19 cellular contexts compared by ENCODE assay signal in the genomic region with DNA sequence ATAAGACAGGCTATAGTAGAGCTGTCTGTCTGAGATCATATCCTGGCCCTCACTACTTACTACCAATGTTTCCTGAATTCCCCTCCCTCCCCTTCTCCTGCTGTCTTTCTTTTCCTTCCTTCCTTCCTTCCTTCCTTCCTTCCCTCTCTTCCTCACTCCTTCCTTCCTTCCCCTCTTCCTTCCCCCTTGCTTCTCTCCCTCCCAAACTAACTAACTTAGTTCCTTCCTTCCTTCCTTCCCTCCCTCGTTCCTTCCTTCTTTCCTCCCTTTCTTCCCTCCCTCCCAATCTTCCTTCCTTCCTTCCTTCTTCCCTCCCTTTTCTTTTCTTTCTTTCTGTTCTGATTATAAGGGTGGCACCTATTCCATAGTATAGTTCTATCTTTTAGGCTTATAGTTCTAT.
A peak's percentile ranks its signal among the peaks of the same experiment; 100 is the strongest.
DNase-seq lines count a peak whose midpoint lies in the region; TF ChIP-seq lines count a peak whose summit lies in the region.
"Had no signal": no experiment of that assay in that cellular context is flagged by ENCODE, and none has a peak within 500 bp of the region (broad histone marks: within the 10 kb centered on the region; RNA-seq: fewer than 3 reads in every experiment).

No MANE protein-coding gene starts in this region.

- no peaks in the 10 kb centered on the region for H4K20me1 ChIP-seq in smooth muscle cell (ENCODE audit: low read depth)
- H4K20me1 ChIP-seq: BLaER1 had no signal

- no peak overlapping the region for H3K9ac ChIP-seq in mesenchymal stem cell (ENCODE audit: low read length)
- H3K9ac ChIP-seq in smooth muscle cell (ENCODE audit: low read depth): no peak overlapping the region
- H3K9ac ChIP-seq: BLaER1 had no signal

- no peak overlapping the region for H2AK5ac ChIP-seq in mesenchymal stem cell (ENCODE audit: low read length, severe bottlenecking)

- peak overlapping the region in 1 of 2 experiments; percentile 1 for H2BK12ac ChIP-seq in mesenchymal stem cell (ENCODE audit: low read length in 2 of 2)

- TF ChIP-seq CTCF in HEK293 (tag by site-specific recombination; IDR thresholded peaks at IDR 0.05) (no peak), esophagus muscularis mucosa (IDR thresholded peaks at IDR 0.05) (no peak), smooth muscle cell (IDR thresholded peaks at IDR 0.05; ENCODE audit: borderline replicate concordance, insufficient read depth, poor library complexity, severe bottlenecking) (no peak)

- H3K4me2 ChIP-seq in mesenchymal stem cell (ENCODE audit: low read length, poor library complexity, severe bottlenecking) (no peak overlapping the region), smooth muscle cell (no peak overlapping the region)
- H3K4me2 ChIP-seq: BLaER1 had no signal

- no peak overlapping the region for H3K27ac ChIP-seq in HEK293 (ENCODE audit: extremely low read depth, low read depth, low read length)
- H3K27ac ChIP-seq in esophagus muscularis mucosa (replicated peaks in 1 of 4): peak overlapping the region in 3 of 4 donors; percentile 5 to 59 (median 40)
- H3K27ac ChIP-seq in mesenchymal stem cell (ENCODE audit: low read length, poor library complexity, severe bottlenecking): no peak overlapping the region
- H3K27ac ChIP-seq in smooth muscle cell (ENCODE audit: low read depth): no peak overlapping the region
- H3K27ac ChIP-seq: BLaER1 had no signal

- no peak overlapping the region for H3K23ac ChIP-seq in mesenchymal stem cell (ENCODE audit: low read length in 2 of 2)

- H2BK5ac ChIP-seq in mesenchymal stem cell (ENCODE audit: low read depth, low read length, poor library complexity, severe bottlenecking): no peak overlapping the region

- peak overlapping the region; percentile 30 to 43 for H3K18ac ChIP-seq in mesenchymal stem cell (ENCODE audit: low read depth in 1 of 2, low read length in 2 of 2)

- H3K36me3 ChIP-seq in HEK293 (ENCODE audit: control insufficient read depth in 2 of 2, insufficient read depth in 1 of 2, low read length in 2 of 2) (no peaks in the 10 kb centered on the region), esophagus muscularis mucosa (no peaks in the 10 kb centered on the region), mesenchymal stem cell (ENCODE audit: control insufficient read depth in 1 of 2, insufficient read depth in 2 of 2, low read depth in 1 of 2, low read length in 2 of 2) (no peaks in the 10 kb centered on the region), smooth muscle cell (ENCODE audit: low read depth) (no peaks in the 10 kb centered on the region)
- H3K36me3 ChIP-seq: BE2C, BLaER1 had no signal

- H3K4me3 ChIP-seq in HEK293 (ENCODE audit: low read depth, low read length): no peak overlapping the region
- no peak overlapping the region for H3K4me3 ChIP-seq in esophagus muscularis mucosa
- no peak overlapping the region for H3K4me3 ChIP-seq in mesenchymal stem cell (ENCODE audit: insufficient read depth in 1 of 2, low read depth in 1 of 2, low read length in 2 of 2)
- H3K4me3 ChIP-seq in smooth muscle cell: no peak overlapping the region
- H3K4me3 ChIP-seq: BLaER1 had no signal

- CTCF ChIA-PET in HEK293 (lab: Yijun Ruan, JAX): no interaction called here

- H3K4me1 ChIP-seq in HEK293 (ENCODE audit: control insufficient read depth, insufficient read depth, low read length) (no peaks in the 10 kb centered on the region), esophagus muscularis mucosa (peaks cover 8 to 56% (median 41%) of the 10 kb centered on the region in 4 donors), mesenchymal stem cell (ENCODE audit: control insufficient read depth, insufficient read depth, low read depth, low read length) (no peaks in the 10 kb centered on the region), smooth muscle cell (ENCODE audit: low read depth) (no peaks in the 10 kb centered on the region)
- H3K4me1 ChIP-seq: BE2C had no signal

- no peaks in the 10 kb centered on the region; the same call in 1 of the 2 replicates for H3K9me3 ChIP-seq in HEK293 (ENCODE audit: control insufficient read depth, insufficient read depth, low read depth, low read length)
- H3K9me3 ChIP-seq in esophagus muscularis mucosa: no peaks in the 10 kb centered on the region
- H3K9me3 ChIP-seq in mesenchymal stem cell (ENCODE audit: control insufficient read depth, low read length): no peaks in the 10 kb centered on the region
- no peaks in the 10 kb centered on the region for H3K9me3 ChIP-seq in smooth muscle cell (replicated peaks; ENCODE audit: low read depth)
- H3K9me3 ChIP-seq: BE2C, BLaER1 had no signal

- no peak overlapping the region for H4K91ac ChIP-seq in mesenchymal stem cell (ENCODE audit: low read length)

- no peak overlapping the region for H3K4ac ChIP-seq in mesenchymal stem cell (ENCODE audit: low read depth in 1 of 2, low read length in 2 of 2)

- in situ Hi-C loops in KBM-7 (cut with MboI; ENCODE audit: low pct_unique_long_range_greater_than_20kb, low sequenced_read_pairs): no loop called here

- H2AFZ ChIP-seq in mesenchymal stem cell (ENCODE audit: low read depth, low read length) (no peak overlapping the region), smooth muscle cell (ENCODE audit: low read depth) (peak overlapping the region; percentile 9)

- no peak for TF ChIP-seq EP300 in esophagus muscularis mucosa (IDR thresholded peaks at IDR 0.05)

- WGBS in esophagus muscularis mucosa: 89% methylated on average over 1 of the region's 1 CpG
- 100% methylated on average over 1 of the region's 1 CpG for WGBS in mesenchymal stem cell
- WGBS in smooth muscle cell (ENCODE audit: low lambda C conversion rate): 100% methylated on average over 1 of the region's 1 CpG

- no peaks in the 10 kb centered on the region for H3K27me3 ChIP-seq in esophagus muscularis mucosa
- peaks cover 26 to 74% of the 10 kb centered on the region in 2 experiments for H3K27me3 ChIP-seq in mesenchymal stem cell (ENCODE audit: control insufficient read depth in 1 of 2, insufficient read depth in 1 of 2, low read length in 2 of 2)
- no peaks in the 10 kb centered on the region for H3K27me3 ChIP-seq in smooth muscle cell (ENCODE audit: low read depth)
- H3K27me3 ChIP-seq: BE2C, BLaER1 had no signal

- H3F3A ChIP-seq in smooth muscle cell (ENCODE audit: low read depth): no peaks in the 10 kb centered on the region

- H4K8ac ChIP-seq in mesenchymal stem cell (ENCODE audit: low read length): no peak overlapping the region

- no peak overlapping the region for H3K14ac ChIP-seq in mesenchymal stem cell (ENCODE audit: low read length in 2 of 2)

- no peak overlapping the region for H2BK120ac ChIP-seq in mesenchymal stem cell (ENCODE audit: low read depth, low read length)

- H3K79me2 ChIP-seq in smooth muscle cell (ENCODE audit: low read depth): no peaks in the 10 kb centered on the region

- no peak overlapping the region for H2BK15ac ChIP-seq in mesenchymal stem cell (ENCODE audit: low read depth, poor library complexity, severe bottlenecking)

- DNase-seq in esophagus muscularis mucosa (ENCODE audit: extremely low spot score): no peak
- DNase-seq in mesenchymal stem cell: no peak
- DNase-seq in smooth muscle cell (lab: John Stamatoyannopoulos, UW; ENCODE audit: unreplicated experiment): no peak
- DNase-seq in NCI-H1930 (lab: John Stamatoyannopoulos, UW): no peak
- DNase-seq in KBM-7: no peak
- no peak for DNase-seq in D341Med (ENCODE audit: low spot score)
- no peak for DNase-seq in ecto neural progenitor cell (ENCODE audit: low spot score)
- DNase-seq: 8988T; ACHN; BE2C; C1 segment of cervical spinal cord; CD4-positive, alpha-beta memory T cell; CD4-positive, CD25-positive, alpha-beta regulatory T cell; CD8-positive, alpha-beta memory T cell; COR-L47; DMS79 treated with DMSO at 0.1 percent for 48 hours; GF-D8 had no signal

- TF ChIP-seq POLR2A in esophagus muscularis mucosa (IDR thresholded peaks at IDR 0.05; ENCODE audit: low read depth): no peak

- POLR2A ChIA-PET in HEK293 (lab: Yijun Ruan, JAX): no interaction called here

- no peaks in the 10 kb centered on the region for H3K79me1 ChIP-seq in mesenchymal stem cell (replicated peaks; ENCODE audit: low read length, poor library complexity, severe bottlenecking)

- intact Hi-C loops in esophagus muscularis mucosa (cut with DNase I): no loop called here

TF ChIP-seq in HEK293, 187 proteins besides CTCF, POLR2A, EP300 and RAD21 (continues in another document):
- TF ChIP-seq ZNF112 (tag by site-specific recombination; IDR thresholded peaks at IDR 0.05) (0 out of 2 replicates have a peak, but pooled peaks have one; percentile 23), SP2 (tag by site-specific recombination; IDR thresholded peaks at IDR 0.05) (no peak), HOXC10 (CRISPR knock-in tag; IDR thresholded peaks at IDR 0.05) (no peak), ZNF366 (tag by site-specific recombination; conservative IDR thresholded peaks at IDR 0.05) (peak; percentile 97)
- TF ChIP-seq, protein P1, sequence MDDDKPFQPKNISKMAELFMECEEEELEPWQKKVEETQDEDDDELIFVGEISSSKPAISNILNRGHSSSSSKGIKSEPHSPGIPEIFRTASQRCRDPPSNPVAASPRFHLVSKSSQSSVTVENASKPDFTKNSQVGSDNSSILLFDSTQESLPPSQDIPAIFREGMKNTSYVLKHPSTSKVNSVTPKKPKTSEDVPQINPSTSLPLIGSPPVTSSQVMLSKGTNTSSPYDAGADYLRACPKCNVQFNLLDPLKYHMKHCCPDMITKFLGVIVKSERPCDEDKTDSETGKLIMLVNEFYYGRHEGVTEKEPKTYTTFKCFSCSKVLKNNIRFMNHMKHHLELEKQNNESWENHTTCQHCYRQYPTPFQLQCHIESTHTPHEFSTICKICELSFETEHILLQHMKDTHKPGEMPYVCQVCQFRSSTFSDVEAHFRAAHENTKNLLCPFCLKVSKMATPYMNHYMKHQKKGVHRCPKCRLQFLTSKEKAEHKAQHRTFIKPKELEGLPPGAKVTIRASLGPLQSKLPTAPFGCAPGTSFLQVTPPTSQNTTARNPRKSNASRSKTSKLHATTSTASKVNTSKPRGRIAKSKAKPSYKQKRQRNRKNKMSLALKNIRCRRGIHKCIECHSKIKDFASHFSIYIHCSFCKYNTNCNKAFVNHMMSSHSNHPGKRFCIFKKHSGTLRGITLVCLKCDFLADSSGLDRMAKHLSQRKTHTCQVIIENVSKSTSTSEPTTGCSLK (tag by site-specific recombination; IDR thresholded peaks at IDR 0.05): no peak
- TF ChIP-seq, protein P2, sequence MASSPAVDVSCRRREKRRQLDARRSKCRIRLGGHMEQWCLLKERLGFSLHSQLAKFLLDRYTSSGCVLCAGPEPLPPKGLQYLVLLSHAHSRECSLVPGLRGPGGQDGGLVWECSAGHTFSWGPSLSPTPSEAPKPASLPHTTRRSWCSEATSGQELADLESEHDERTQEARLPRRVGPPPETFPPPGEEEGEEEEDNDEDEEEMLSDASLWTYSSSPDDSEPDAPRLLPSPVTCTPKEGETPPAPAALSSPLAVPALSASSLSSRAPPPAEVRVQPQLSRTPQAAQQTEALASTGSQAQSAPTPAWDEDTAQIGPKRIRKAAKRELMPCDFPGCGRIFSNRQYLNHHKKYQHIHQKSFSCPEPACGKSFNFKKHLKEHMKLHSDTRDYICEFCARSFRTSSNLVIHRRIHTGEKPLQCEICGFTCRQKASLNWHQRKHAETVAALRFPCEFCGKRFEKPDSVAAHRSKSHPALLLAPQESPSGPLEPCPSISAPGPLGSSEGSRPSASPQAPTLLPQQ (tag by site-specific recombination; IDR thresholded peaks at IDR 0.05): no peak

Comparison
In these comparisons a context has a peak if more than half of its experiments do, and no peak if none do; other contexts are left out.
1. H3K27ac ChIP-seq: peak in esophagus muscularis mucosa (3 of 4); none in HEK293 (single experiment), mesenchymal stem cell (single experiment) and smooth muscle cell (single experiment).